ENCODE assay signal across 1 cellular context in genomic region chr12:114682920-114683708, GRCh38.
TF ChIP-seq lines count a peak whose summit lies in the region.

No MANE protein-coding gene starts in this region.

TF ChIP-seq in H1, 55 proteins besides CTCF, POLR2A, EP300 and RAD21 (continued from another document):
- TF ChIP-seq RNF2 (IDR thresholded peaks at IDR 0.05; ENCODE audit: borderline replicate concordance, low read depth, low read length, missing control alignments, poor library complexity, severe bottlenecking) = peak; percentile 91
- TF ChIP-seq MAX (IDR thresholded peaks at IDR 0.05) = peak; percentile 25; the same call in 1 of the 2 replicates
- no peak for TF ChIP-seq SP2 (IDR thresholded peaks at IDR 0.05; ENCODE audit: low read length)
- no peak for TF ChIP-seq KDM1A (IDR thresholded peaks at IDR 0.05; ENCODE audit: borderline replicate concordance, low read length)
- TF ChIP-seq SIRT6 (IDR thresholded peaks at IDR 0.05; ENCODE audit: low read length) = no peak
- no peak for TF ChIP-seq BACH1 (IDR thresholded peaks at IDR 0.05; ENCODE audit: low read length)
- TF ChIP-seq SP1 (IDR thresholded peaks at IDR 0.05; ENCODE audit: low read depth, low read length) = no peak
- no peak for TF ChIP-seq KDM4A (IDR thresholded peaks at IDR 0.05; ENCODE audit: low read depth, low read length, severe bottlenecking)
- TF ChIP-seq CTBP2 (IDR thresholded peaks at IDR 0.05; ENCODE audit: borderline replicate concordance, insufficient read depth, insufficient read length, low read length) = no peak
- TF ChIP-seq SP4 (IDR thresholded peaks at IDR 0.05; ENCODE audit: low read length) = no peak
- no peak for TF ChIP-seq TAF7 (optimal IDR thresholded peaks at IDR 0.05; ENCODE audit: borderline replicate concordance, low read depth, low read length)
- 0 out of 2 replicates have a peak, but pooled peaks have one; percentile 54 for TF ChIP-seq GABPA (IDR thresholded peaks at IDR 0.05; ENCODE audit: borderline replicate concordance, insufficient read depth, low read length)
- TF ChIP-seq SIX5 (IDR thresholded peaks at IDR 0.05; ENCODE audit: low read depth, low read length) = no peak
- 0 out of 4 replicates have a peak, but pooled peaks of 1 of the 2 experiments have one; percentile 11 for TF ChIP-seq SIN3A (conservative IDR thresholded peaks at IDR 0.05 in 1 of 2, IDR thresholded peaks at IDR 0.05 in 1 of 2; ENCODE audit: low read depth in 1 of 2, low read length in 2 of 2)
- TF ChIP-seq EZH2 (IDR thresholded peaks at IDR 0.05; ENCODE audit: low read depth, low read length, severe bottlenecking) = peak; percentile 88
